In the genomic region with DNA sequence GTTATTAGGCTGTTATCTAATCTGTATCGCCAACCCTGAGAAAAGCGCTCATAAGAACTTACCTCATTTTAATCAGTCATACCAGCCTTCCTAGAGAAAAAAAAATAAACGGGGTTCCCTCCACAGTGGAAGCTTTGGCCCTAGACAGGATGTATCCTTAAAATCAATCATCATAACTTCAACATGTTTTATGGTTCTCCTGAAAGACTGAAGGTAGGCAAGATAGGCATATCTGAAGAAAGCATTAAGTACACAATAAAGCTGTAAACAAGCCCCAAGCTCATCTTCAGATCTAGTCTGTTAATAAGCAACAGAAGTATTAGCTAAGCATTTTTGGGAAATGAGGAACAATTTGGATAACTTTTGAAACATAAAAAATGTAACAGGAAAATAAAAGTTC, we compare ENCODE assay signal across 28 cellular contexts.
"Had no signal": no experiment of that assay in that cellular context is flagged by ENCODE, and none has a peak within 500 bp of the region (broad histone marks: within the 10 kb centered on the region; RNA-seq: fewer than 3 reads in every experiment).

No MANE protein-coding gene starts in this region.

- H3K27ac ChIP-seq: coronary artery, gastrocnemius medialis, hepatocyte, left lung, neural progenitor cell, prostate gland, right atrium auricular region, suprapubic skin, upper lobe of right lung, uterus had no signal

- H3K4me3 ChIP-seq: coronary artery, gastrocnemius medialis, hepatocyte, left lung, mucosa of descending colon, neural progenitor cell, prostate gland, right atrium auricular region, smooth muscle cell, suprapubic skin, transverse colon, upper lobe of right lung, uterus had no signal

- H3K9me3 ChIP-seq: gastrocnemius medialis, left lung, mucosa of descending colon, prostate gland, right atrium auricular region, suprapubic skin, transverse colon, upper lobe of right lung, uterus had no signal

- H3K36me3 ChIP-seq: gastrocnemius medialis, left lung, neural progenitor cell, prostate gland, right atrium auricular region, suprapubic skin, transverse colon, upper lobe of right lung, uterus had no signal

- H3K4me1 ChIP-seq: gastrocnemius medialis, left lung, neural progenitor cell, prostate gland, right atrium auricular region, uterus had no signal

- H3K4me2 ChIP-seq: hepatocyte, neural progenitor cell, smooth muscle cell had no signal

- H3K27me3 ChIP-seq: gastrocnemius medialis, hepatocyte, left lung, neural progenitor cell, right atrium auricular region, suprapubic skin, transverse colon, upper lobe of right lung, uterus had no signal

- H3K9ac ChIP-seq: neural progenitor cell had no signal

- DNase-seq: dermis blood vessel endothelial cell; effector memory CD4-positive, alpha-beta T cell; foreskin fibroblast; gastrocnemius medialis; head of caudate nucleus; left cardiac atrium; left lung; mesenchymal stem cell; mucosa of descending colon; naive B cell; stimulated activated CD4-positive, alpha-beta T cell treated with anti-CD3 and anti-CD28 coated beads, Interleukin-12 subunit alpha, Interleukin-12 subunit beta, amount 100 ng/mL, for 4 hours; stimulated activated CD4-positive, alpha-beta T cell treated with anti-CD3 and anti-CD28 coated beads, Interleukin-1b, Interleukin-23, amount 100 ng/mL, for 48 hours; stimulated activated CD4-positive, alpha-beta T cell treated with anti-CD3 and anti-CD28 coated beads, Interleukin-4, amount 100 ng/mL, for 1 hour; stimulated activated CD8-positive, alpha-beta memory T cell treated with anti-CD3 and anti-CD28 coated beads, Interleukin-4, amount 100 ng/mL, for 48 hours; stimulated activated naive CD4-positive, alpha-beta T cell; stimulated activated naive CD8-positive, alpha-beta T cell treated with anti-CD3 and anti-CD28 coated beads, Interleukin-15, amount 100 ng/mL, for 72 hours; transverse colon; upper lobe of right lung; uterus had no signal

- ATAC-seq: gastrocnemius medialis; left cardiac atrium; left lung; natural killer cell treated with Interleukin-12 subunit alpha and Interleukin-12 subunit beta and Interleukin-15 and Interleukin-18, amount 100 ng/mL, for 72 hours; sciatic nerve; stimulated activated naive CD8-positive, alpha-beta T cell treated with anti-CD3 and anti-CD28 coated beads, Interleukin-15, amount 100 ng/mL, for 72 hours; upper lobe of right lung had no signal

- H3K79me2 ChIP-seq: hepatocyte had no signal

- H2AFZ ChIP-seq: hepatocyte, neural progenitor cell had no signal
